Comparison of ENCODE assay signal across 8 cellular contexts in genomic region chr3:129627350-129628168, GRCh38. TPM values are rescaled to one million over a fixed set of nuclear protein-coding genes. Genes with fewer than 3 reads are reported as not detected.
DNase-seq lines count a peak whose midpoint lies in the region; ATAC-seq, FAIRE-seq and TF ChIP-seq lines count a peak whose summit lies in the region.

No MANE protein-coding gene starts in this region.

- in situ Hi-C loops in HepG2 (cut with HindIII; ENCODE audit: extremely low pct_ligation_motif_present, low pct_unique_long_range_greater_than_20kb) = loop anchor here (5.0 kb wide), 2 partner anchors 205 to 305 kb away; no protein-coding TSS in a partner anchor

- H3K27me3 ChIP-seq in HepG2 (ENCODE audit: control insufficient read depth in 1 of 2, insufficient read depth in 2 of 2, low read length in 2 of 2) = no peaks in the 10 kb centered on the region; a peak in 1 of 5 replicates

- TF ChIP-seq EP300 in HepG2 (IDR thresholded peaks at IDR 0.05; ENCODE audit: low read depth in 2 of 2, low read length in 2 of 2) = no peak
- TF ChIP-seq EP300 in HepG2 (CRISPR knock-in tag; IDR thresholded peaks at IDR 0.05; ENCODE audit: borderline replicate concordance) = no peak

- peak; percentile 87 for TF ChIP-seq CTCF in HepG2 (CRISPR knock-in tag; IDR thresholded peaks at IDR 0.05)

- peak; percentile 61 for DNase-seq in SIG-M5 treated with dmso at 0.1 percent for 504 hours (lab: John Stamatoyannopoulos, UW; ENCODE audit: unreplicated experiment)
- no peak for DNase-seq in SIG-M5 (lab: John Stamatoyannopoulos, UW)
- peak; percentile 74 for DNase-seq in NCI-H510A (lab: John Stamatoyannopoulos, UW)
- DNase-seq in activated CD4-positive, alpha-beta T cell treated with anti-CD3 and anti-CD28 coated beads for 48 hours = peak; percentile 77
- DNase-seq in dermis microvascular lymphatic vessel endothelial cell (ENCODE audit: low read depth in 2 of 2) = peak; percentile 75 to 87
- DNase-seq in HepG2 (ENCODE audit: low spot score) = peak; percentile 77
- DNase-seq in stimulated activated CD4-positive, alpha-beta T cell treated with anti-CD3 and anti-CD28 coated beads, Interleukin-2, amount 100 ng/mL, for 4 hours (ENCODE audit: low read depth) = peak; percentile 49

- H3K36me3 ChIP-seq in HepG2 (replicated peaks in 1 of 2; ENCODE audit: control insufficient read depth in 1 of 2, insufficient read depth in 2 of 2, low read length in 2 of 2) = no peaks in the 10 kb centered on the region

- TF ChIP-seq POLR2A in HepG2 (IDR thresholded peaks at IDR 0.05; ENCODE audit: insufficient read depth in 1 of 2, low read depth in 2 of 2, low read length in 2 of 2) = peak in 1 of 2 experiments; percentile 61; a peak in 2 of 4 replicates

- peaks cover 63% of the 10 kb centered on the region for H3K4me1 ChIP-seq in HepG2 (ENCODE audit: insufficient read depth, low read length)

- CTCF ChIA-PET in HepG2 (lab: Yijun Ruan, JAX; ENCODE audit: low intra/inter-chr PET ratio, low total read pairs) = interaction anchor here (1.0 to 2.5 kb wide), 5 partner anchors 138 to 307 kb away, joined by 3 to 23 read pairs (median 4); no protein-coding TSS in a partner anchor

- peaks cover 8% of the 10 kb centered on the region for H3K79me2 ChIP-seq in HepG2 (ENCODE audit: insufficient read depth, low read length)

- peak overlapping the region; percentile 89 for H3K9ac ChIP-seq in HepG2 (ENCODE audit: insufficient read depth, low read depth, low read length)

- WGBS in HepG2 (ENCODE audit: low lambda C conversion rate) = 1% methylated on average over 33 of the region's 38 CpGs

- no peaks in the 10 kb centered on the region for H4K20me1 ChIP-seq in HepG2 (ENCODE audit: insufficient read depth, low read length)

- no peak overlapping the region for H2AFZ ChIP-seq in HepG2 (ENCODE audit: low read length)

- peak; percentile 92 for TF ChIP-seq RAD21 in HepG2 (CRISPR knock-in tag; IDR thresholded peaks at IDR 0.05)

- POLR2A ChIA-PET in HepG2 (lab: Yijun Ruan, JAX) = interaction anchor here (1.0 to 5.4 kb wide), 13 partner anchors 11 to 484 kb away, joined by 3 to 107 read pairs (median 6); partner anchors contain the start of gene PLXND1

- peak overlapping the region; percentile 99 for H3K4me2 ChIP-seq in HepG2 (ENCODE audit: low read depth, low read length)

- peak overlapping the region; percentile 67 to 97 (median 76) for H3K4me3 ChIP-seq in HepG2 (replicated peaks in 1 of 3; ENCODE audit: insufficient read depth in 1 of 3, low read depth in 2 of 3, low read length in 3 of 3)

- H3K27ac ChIP-seq in HepG2 (ENCODE audit: extremely low read length, insufficient read depth, low read length) = peak overlapping the region; percentile 95

- peak; percentile 48 for ATAC-seq in HG03139 (IDR thresholded peaks at IDR 0.05; ENCODE audit: unreplicated experiment)
- ATAC-seq in HepG2 = peak; percentile 48

- peak; percentile 28 for FAIRE-seq in HepG2 (lab: Jason Lieb, UNC)

- TSS peak; percentile 81 for BruUV-seq in HepG2 (replicated peaks; lab: Mats Ljungman, UMichigan)

- intact Hi-C loops in HepG2 (cut with micrococcal nuclease; ENCODE audit: unreplicated experiment) = loop anchor here (1.0 to 10.0 kb wide), 6 partner anchors 15 to 307 kb away; no protein-coding TSS in a partner anchor

- no peaks in the 10 kb centered on the region for H3K9me3 ChIP-seq in HepG2 (ENCODE audit: low read length)

TF ChIP-seq in HepG2, 621 proteins besides CTCF, POLR2A, EP300 and RAD21 (continues in another document):
- TF ChIP-seq ZNF670 (CRISPR knock-in tag; IDR thresholded peaks at IDR 0.05; ENCODE audit: borderline replicate concordance) (no peak), NKX3-1 (CRISPR knock-in tag; IDR thresholded peaks at IDR 0.05) (0 out of 2 replicates have a peak, but pooled peaks have one; percentile 27), ZNF343 (CRISPR knock-in tag; IDR thresholded peaks at IDR 0.05) (no peak), KDM4B (CRISPR knock-in tag; IDR thresholded peaks at IDR 0.05) (no peak), HMGA1 (CRISPR knock-in tag; conservative IDR thresholded peaks at IDR 0.05) (no peak), FOXO1 (CRISPR knock-in tag; IDR thresholded peaks at IDR 0.05) (peak; percentile 29; the same call in 1 of the 2 replicates), SRSF1 (optimal IDR thresholded peaks at IDR 0.05; ENCODE audit: low read depth, low read length) (peak; percentile 22), NFATC3 (CRISPR knock-in tag; IDR thresholded peaks at IDR 0.05) (no peak), HNF1B (CRISPR knock-in tag; IDR thresholded peaks at IDR 0.05) (0 out of 2 replicates have a peak, but pooled peaks have one; percentile 2), RELA (CRISPR knock-in tag; IDR thresholded peaks at IDR 0.05) (no peak), ZNF589 (CRISPR knock-in tag; conservative IDR thresholded peaks at IDR 0.05) (no peak; the same call in 1 of the 2 replicates), HNRNPUL1 (IDR thresholded peaks at IDR 0.05; ENCODE audit: low read depth, low read length) (no peak), POLR2AphosphoS5 (IDR thresholded peaks at IDR 0.05; ENCODE audit: low read depth, low read length) (peak; percentile 38), BORCS8-MEF2B (CRISPR knock-in tag; IDR thresholded peaks at IDR 0.05) (no peak), DNMT3B (CRISPR knock-in tag; conservative IDR thresholded peaks at IDR 0.05) (no peak), LCORL (IDR thresholded peaks at IDR 0.05) (no peak), LCORL (CRISPR knock-in tag; IDR thresholded peaks at IDR 0.05) (no peak; the same call in 1 of the 2 replicates), DNMT1 (CRISPR knock-in tag; IDR thresholded peaks at IDR 0.05) (no peak), GFI1 (CRISPR knock-in tag; IDR thresholded peaks at IDR 0.05; ENCODE audit: borderline replicate concordance) (no peak), JUNB (CRISPR knock-in tag; IDR thresholded peaks at IDR 0.05; ENCODE audit: borderline replicate concordance) (no peak), SP2 (CRISPR knock-in tag; IDR thresholded peaks at IDR 0.05) (no peak), MAFK (conservative IDR thresholded peaks at IDR 0.05 in 1 of 2, IDR thresholded peaks at IDR 0.05 in 1 of 2; ENCODE audit: low read length in 2 of 2) (no peak), RFXAP (CRISPR knock-in tag; IDR thresholded peaks at IDR 0.05; ENCODE audit: borderline replicate concordance) (0 out of 2 replicates have a peak, but pooled peaks have one; percentile 6), KDM2A (CRISPR knock-in tag; IDR thresholded peaks at IDR 0.05; ENCODE audit: borderline replicate concordance, low read depth) (peak; percentile 35), ZNF772 (CRISPR knock-in tag; IDR thresholded peaks at IDR 0.05) (no peak; the same call in 1 of the 2 replicates), ZFX (CRISPR knock-in tag; IDR thresholded peaks at IDR 0.05; ENCODE audit: low read depth) (no peak; the same call in none of the 2 replicates), ZNF12 (CRISPR knock-in tag; IDR thresholded peaks at IDR 0.05) (no peak), STAT5B (CRISPR knock-in tag; IDR thresholded peaks at IDR 0.05) (no peak), SUZ12 (IDR thresholded peaks at IDR 0.05; ENCODE audit: low read depth, low read length) (no peak)

RNA-seq across cellular contexts. Expression of gene PLXND1, which starts 21.1 kb away (rescaled TPM):
- total RNA-seq in dermis microvascular lymphatic vessel endothelial cell = 273 and 392 TPM in 2 replicates
- total RNA-seq in HepG2 (2016; rRNA removed; fragmentation: Illumina TruSeq; extraction: Trizol) = 15.9 and 25.3 TPM in 2 replicates
- 6.6 and 10.2 TPM in 2 replicates for total RNA-seq in HepG2 (2016; cell fraction: cytosol; rRNA removed; fragmentation: Illumina TruSeq; extraction: Trizol; ENCODE audit: low read depth)
- 17.4 and 18.7 TPM in 2 replicates for total RNA-seq in HepG2 (2016; cell fraction: insoluble cytoplasmic fraction; rRNA removed; fragmentation: Illumina TruSeq; extraction: Trizol)
- total RNA-seq in HepG2 (2016; cell fraction: membrane; rRNA removed; fragmentation: Illumina TruSeq; extraction: Trizol) = 20.1 and 23.5 TPM in 2 replicates
- 31.2 and 42.9 TPM in 2 replicates for total RNA-seq in HepG2 (2016; cell fraction: nucleus; rRNA removed; fragmentation: Illumina TruSeq; extraction: Trizol)
- polyA plus RNA-seq in HepG2 (2011; rRNA removed) = 42.0 and 51.9 TPM in 2 replicates
- polyA plus RNA-seq in HepG2 (2011; cell fraction: cytosol; rRNA removed) = 32.8 and 38.1 TPM in 2 replicates
- 227 and 266 TPM in 2 replicates for polyA plus RNA-seq in HepG2 (2011; cell fraction: nucleus; rRNA removed)
- polyA plus RNA-seq in HepG2 (2012) = 48.7 and 95.9 TPM in 2 replicates
- polyA plus RNA-seq in HepG2 (2016; cell fraction: cytosol; fragmentation: Illumina TruSeq; extraction: Trizol; ENCODE audit: low read depth) = 4.4 and 4.6 TPM in 2 replicates
- 20.5 and 26.7 TPM in 2 replicates for polyA plus RNA-seq in HepG2 (2016; cell fraction: insoluble cytoplasmic fraction; fragmentation: Illumina TruSeq; extraction: Trizol; ENCODE audit: low read depth)
- polyA plus RNA-seq in HepG2 (2016; cell fraction: membrane; fragmentation: Illumina TruSeq; extraction: Trizol; ENCODE audit: low read depth) = 14.3 and 14.5 TPM in 2 replicates
- 87.9 and 89.2 TPM in 2 replicates for polyA plus RNA-seq in HepG2 (2016; cell fraction: nucleus; fragmentation: Illumina TruSeq; extraction: Trizol; ENCODE audit: insufficient read depth, low read depth)
- polyA minus RNA-seq in HepG2 (2011; rRNA and poly(A)+ RNA removed; ENCODE audit: low replicate concordance) = 25.6 and 59.9 TPM in 2 replicates
- polyA minus RNA-seq in HepG2 (2011; cell fraction: cytosol; rRNA and poly(A)+ RNA removed) = 30.9 and 54.1 TPM in 2 replicates
- polyA minus RNA-seq in HepG2 (2011; cell fraction: nucleus; rRNA and poly(A)+ RNA removed) = 61.7 and 71.7 TPM in 2 replicates
